18 cellular contexts compared by ENCODE assay signal in genomic region chr3:165903885-165904284, GRCh38.
DNase-seq lines count a peak whose midpoint lies in the region; ATAC-seq, FAIRE-seq and TF ChIP-seq lines count a peak whose summit lies in the region.
"Had no signal": no experiment of that assay in that cellular context is flagged by ENCODE, and none has a peak within 500 bp of the region (broad histone marks: within the 10 kb centered on the region; RNA-seq: fewer than 3 reads in every experiment).

No MANE protein-coding gene starts in this region.

- no peak overlapping the region for H2BK15ac ChIP-seq in IMR-90 (ENCODE audit: low read depth, low read length)

- intact Hi-C loops in IMR-90 (cut with micrococcal nuclease) = no loop called here
- intact Hi-C loops in vagina (cut with DNase I) = no loop called here

- WGBS in IMR-90 (ENCODE audit: extremely low coverage in 2 of 2, insufficient read length in 1 of 2), 2 experiments = 83% methylated on average over 3 of the region's 4 CpGs; no CpG with 5 or more reads in 1 of the 2 experiments

- no TSS peak for BruUV-seq in IMR-90 (replicated peaks; lab: Mats Ljungman, UMichigan)

- no peak overlapping the region for H3K56ac ChIP-seq in IMR-90 (ENCODE audit: extremely low read depth, insufficient read depth, low read length)

- H3K4ac ChIP-seq in IMR-90 (ENCODE audit: low read depth, low read length) = no peak overlapping the region

- H2AFZ ChIP-seq in IMR-90 (replicated peaks; ENCODE audit: low read length, poor library complexity) = no peak overlapping the region

- no peak for ATAC-seq in IMR-90 (ENCODE audit: low read depth)

- dilution Hi-C loops in IMR-90 (cut with HindIII; ENCODE audit: low sequenced_read_pairs, unreplicated experiment) = no loop called here

- no peak overlapping the region for H2BK5ac ChIP-seq in IMR-90 (ENCODE audit: low read depth, low read length, poor library complexity, severe bottlenecking)

- DNase-seq in H4 (ENCODE audit: low spot score) (peak; percentile 43), IMR-90 (no peak), bronchial epithelial cell (ENCODE audit: low read depth) (peak; percentile 54), kidney tubule cell (ENCODE audit: low spot score) (peak; percentile 16), vagina (ENCODE audit: extremely low spot score in 2 of 2) (no peak), H7 (no peak), DMS114 treated with DMSO at 0.1 percent for 48 hours (lab: John Stamatoyannopoulos, UW; ENCODE audit: unreplicated experiment) (no peak), DMS79 treated with DMSO at 0.1 percent for 48 hours (lab: John Stamatoyannopoulos, UW) (no peak)
- DNase-seq: AML-193, Calu3, DMS79, GDM1, HFFc6, NCI-H1930, NCI-H2171 treated with DMSO at 0.1 percent for 48 hours, NCI-H524, SHP77 treated with DMSO at 0.1 percent for 48 hours had no signal

- no peaks in the 10 kb centered on the region for H4K20me1 ChIP-seq in IMR-90 (ENCODE audit: insufficient read depth, low read length)

- H3K36me3 ChIP-seq in IMR-90 (ENCODE audit: control insufficient read depth, insufficient read depth, low read length) = no peaks in the 10 kb centered on the region
- no peaks in the 10 kb centered on the region for H3K36me3 ChIP-seq in bronchial epithelial cell (ENCODE audit: control insufficient read depth, insufficient read depth, low read length)
- H3K36me3 ChIP-seq in vagina = no peaks in the 10 kb centered on the region
- no peaks in the 10 kb centered on the region for H3K36me3 ChIP-seq in H7 (replicated peaks; ENCODE audit: control insufficient read depth, insufficient read depth, low read length)

- H2AK5ac ChIP-seq in IMR-90 (ENCODE audit: low read depth, low read length) = no peak overlapping the region

- H2BK120ac ChIP-seq in IMR-90 (ENCODE audit: low read depth, low read length) = no peak overlapping the region

- TF ChIP-seq CTCF in IMR-90 (conservative IDR thresholded peaks at IDR 0.05; ENCODE audit: low read depth, low read length) = no peak
- no peak for TF ChIP-seq CTCF in bronchial epithelial cell (IDR thresholded peaks at IDR 0.05; ENCODE audit: insufficient read depth, low read length, severe bottlenecking)
- no peak for TF ChIP-seq CTCF in vagina (IDR thresholded peaks at IDR 0.05)

- no peak for TF ChIP-seq POLR2A in IMR-90 (IDR thresholded peaks at IDR 0.05; ENCODE audit: low read depth, low read length)
- TF ChIP-seq POLR2A in vagina (IDR thresholded peaks at IDR 0.05) = no peak

- no peak overlapping the region for H3K27ac ChIP-seq in IMR-90 (ENCODE audit: insufficient read depth, low read length)
- no peak overlapping the region for H3K27ac ChIP-seq in vagina

- in situ Hi-C loops in IMR-90 (cut with MboI; ENCODE audit: low sequenced_read_pairs) = no loop called here

- no peak overlapping the region for H3K4me2 ChIP-seq in IMR-90 (ENCODE audit: low read depth, low read length)

- H2BK20ac ChIP-seq in IMR-90 (ENCODE audit: low read depth, low read length) = no peak overlapping the region

- H2AK9ac ChIP-seq in IMR-90 (replicated peaks; ENCODE audit: low read depth, low read length, poor library complexity) = no peak overlapping the region

- H3K14ac ChIP-seq in IMR-90 (replicated peaks; ENCODE audit: low read depth, low read length) = no peak overlapping the region

- no peaks in the 10 kb centered on the region for H3K27me3 ChIP-seq in IMR-90 (ENCODE audit: control insufficient read depth, insufficient read depth, low read length)
- no peaks in the 10 kb centered on the region for H3K27me3 ChIP-seq in bronchial epithelial cell (ENCODE audit: control insufficient read depth, insufficient read depth, low read length)
- no peaks in the 10 kb centered on the region for H3K27me3 ChIP-seq in vagina
- no peaks in the 10 kb centered on the region for H3K27me3 ChIP-seq in H7 (ENCODE audit: control insufficient read depth, insufficient read depth, low read length)

- no peaks in the 10 kb centered on the region for H3K4me1 ChIP-seq in IMR-90 (ENCODE audit: control insufficient read depth, insufficient read depth, low read length)
- H3K4me1 ChIP-seq in vagina = no peaks in the 10 kb centered on the region

- no peak overlapping the region for H3K23ac ChIP-seq in IMR-90 (ENCODE audit: low read depth, low read length)

- POLR2A ChIA-PET in IMR-90 (lab: Charles Lee; ENCODE audit: unreplicated experiment) = no interaction called here

- no peaks in the 10 kb centered on the region for H3K9me1 ChIP-seq in IMR-90 (ENCODE audit: insufficient read depth, low read length)

- peak; percentile 43 for FAIRE-seq in bronchial epithelial cell (lab: Jason Lieb, UNC)
- FAIRE-seq: GM19239 had no signal

- no peak overlapping the region for H3K18ac ChIP-seq in IMR-90 (ENCODE audit: low read depth, low read length)

- H3K9me3 ChIP-seq in IMR-90 (ENCODE audit: control insufficient read depth, insufficient read depth, low read length) = no peaks in the 10 kb centered on the region
- no peaks in the 10 kb centered on the region for H3K9me3 ChIP-seq in vagina

- H3K79me1 ChIP-seq in IMR-90 (ENCODE audit: low read depth in 1 of 2, low read length in 2 of 2) = no peaks in the 10 kb centered on the region

- no peak overlapping the region for H3K9ac ChIP-seq in IMR-90 (ENCODE audit: low read depth, low read length)

- no peak overlapping the region for H4K8ac ChIP-seq in IMR-90 (ENCODE audit: low read depth in 2 of 2, low read length in 2 of 2)

- H3K4me3 ChIP-seq in IMR-90 (ENCODE audit: insufficient read depth, low read depth, low read length) (no peak overlapping the region), bronchial epithelial cell (ENCODE audit: low read depth, low read length) (no peak overlapping the region), vagina (no peak overlapping the region), H7 (ENCODE audit: insufficient read depth, low read depth, low read length) (no peak overlapping the region)

- CTCF ChIA-PET in IMR-90 (lab: Yijun Ruan, JAX) = interaction anchor here (0.6 kb wide), 1 partner anchor 392 kb away, joined by 3 read pairs; no protein-coding TSS in a partner anchor

- no peak overlapping the region for H4K91ac ChIP-seq in IMR-90 (ENCODE audit: insufficient read depth, low read depth, low read length)

- TF ChIP-seq RAD21 in IMR-90 (IDR thresholded peaks at IDR 0.05; ENCODE audit: low read length) = no peak

- no peak overlapping the region for H4K5ac ChIP-seq in IMR-90 (ENCODE audit: low read depth, low read length)

TF ChIP-seq in IMR-90, 13 proteins besides CTCF, POLR2A, EP300 and RAD21:
- no peak for TF ChIP-seq CHD1 (IDR thresholded peaks at IDR 0.05; ENCODE audit: low read depth, low read length)
- TF ChIP-seq SMC3 (IDR thresholded peaks at IDR 0.05; ENCODE audit: low read depth, low read length) = no peak
- TF ChIP-seq CEBPB (IDR thresholded peaks at IDR 0.05; ENCODE audit: low read depth, low read length) = 0 out of 2 replicates have a peak, but pooled peaks have one; percentile 17
TF ChIP-seq in IMR-90: peak in this region for 1.

Comparison
In these comparisons a context has a peak if more than half of its experiments do, and no peak if none do; other contexts are left out.
1. DNase-seq: peak in H4 (single experiment), bronchial epithelial cell (single experiment) and kidney tubule cell (single experiment); none in IMR-90 (single experiment), vagina (0 of 2), H7 (single experiment), DMS114 treated with DMSO at 0.1 percent for 48 hours (single experiment) and DMS79 treated with DMSO at 0.1 percent for 48 hours (single experiment).